1 cellular context compared by ENCODE assay signal in genomic region chr20:13839421-13840092, GRCh38.
TF ChIP-seq lines count a peak whose summit lies in the region.

No MANE protein-coding gene starts in this region.

TF ChIP-seq in GM23338, 12 proteins besides CTCF, POLR2A, EP300 and RAD21 (continued from another document):
- TF ChIP-seq, protein P1, sequence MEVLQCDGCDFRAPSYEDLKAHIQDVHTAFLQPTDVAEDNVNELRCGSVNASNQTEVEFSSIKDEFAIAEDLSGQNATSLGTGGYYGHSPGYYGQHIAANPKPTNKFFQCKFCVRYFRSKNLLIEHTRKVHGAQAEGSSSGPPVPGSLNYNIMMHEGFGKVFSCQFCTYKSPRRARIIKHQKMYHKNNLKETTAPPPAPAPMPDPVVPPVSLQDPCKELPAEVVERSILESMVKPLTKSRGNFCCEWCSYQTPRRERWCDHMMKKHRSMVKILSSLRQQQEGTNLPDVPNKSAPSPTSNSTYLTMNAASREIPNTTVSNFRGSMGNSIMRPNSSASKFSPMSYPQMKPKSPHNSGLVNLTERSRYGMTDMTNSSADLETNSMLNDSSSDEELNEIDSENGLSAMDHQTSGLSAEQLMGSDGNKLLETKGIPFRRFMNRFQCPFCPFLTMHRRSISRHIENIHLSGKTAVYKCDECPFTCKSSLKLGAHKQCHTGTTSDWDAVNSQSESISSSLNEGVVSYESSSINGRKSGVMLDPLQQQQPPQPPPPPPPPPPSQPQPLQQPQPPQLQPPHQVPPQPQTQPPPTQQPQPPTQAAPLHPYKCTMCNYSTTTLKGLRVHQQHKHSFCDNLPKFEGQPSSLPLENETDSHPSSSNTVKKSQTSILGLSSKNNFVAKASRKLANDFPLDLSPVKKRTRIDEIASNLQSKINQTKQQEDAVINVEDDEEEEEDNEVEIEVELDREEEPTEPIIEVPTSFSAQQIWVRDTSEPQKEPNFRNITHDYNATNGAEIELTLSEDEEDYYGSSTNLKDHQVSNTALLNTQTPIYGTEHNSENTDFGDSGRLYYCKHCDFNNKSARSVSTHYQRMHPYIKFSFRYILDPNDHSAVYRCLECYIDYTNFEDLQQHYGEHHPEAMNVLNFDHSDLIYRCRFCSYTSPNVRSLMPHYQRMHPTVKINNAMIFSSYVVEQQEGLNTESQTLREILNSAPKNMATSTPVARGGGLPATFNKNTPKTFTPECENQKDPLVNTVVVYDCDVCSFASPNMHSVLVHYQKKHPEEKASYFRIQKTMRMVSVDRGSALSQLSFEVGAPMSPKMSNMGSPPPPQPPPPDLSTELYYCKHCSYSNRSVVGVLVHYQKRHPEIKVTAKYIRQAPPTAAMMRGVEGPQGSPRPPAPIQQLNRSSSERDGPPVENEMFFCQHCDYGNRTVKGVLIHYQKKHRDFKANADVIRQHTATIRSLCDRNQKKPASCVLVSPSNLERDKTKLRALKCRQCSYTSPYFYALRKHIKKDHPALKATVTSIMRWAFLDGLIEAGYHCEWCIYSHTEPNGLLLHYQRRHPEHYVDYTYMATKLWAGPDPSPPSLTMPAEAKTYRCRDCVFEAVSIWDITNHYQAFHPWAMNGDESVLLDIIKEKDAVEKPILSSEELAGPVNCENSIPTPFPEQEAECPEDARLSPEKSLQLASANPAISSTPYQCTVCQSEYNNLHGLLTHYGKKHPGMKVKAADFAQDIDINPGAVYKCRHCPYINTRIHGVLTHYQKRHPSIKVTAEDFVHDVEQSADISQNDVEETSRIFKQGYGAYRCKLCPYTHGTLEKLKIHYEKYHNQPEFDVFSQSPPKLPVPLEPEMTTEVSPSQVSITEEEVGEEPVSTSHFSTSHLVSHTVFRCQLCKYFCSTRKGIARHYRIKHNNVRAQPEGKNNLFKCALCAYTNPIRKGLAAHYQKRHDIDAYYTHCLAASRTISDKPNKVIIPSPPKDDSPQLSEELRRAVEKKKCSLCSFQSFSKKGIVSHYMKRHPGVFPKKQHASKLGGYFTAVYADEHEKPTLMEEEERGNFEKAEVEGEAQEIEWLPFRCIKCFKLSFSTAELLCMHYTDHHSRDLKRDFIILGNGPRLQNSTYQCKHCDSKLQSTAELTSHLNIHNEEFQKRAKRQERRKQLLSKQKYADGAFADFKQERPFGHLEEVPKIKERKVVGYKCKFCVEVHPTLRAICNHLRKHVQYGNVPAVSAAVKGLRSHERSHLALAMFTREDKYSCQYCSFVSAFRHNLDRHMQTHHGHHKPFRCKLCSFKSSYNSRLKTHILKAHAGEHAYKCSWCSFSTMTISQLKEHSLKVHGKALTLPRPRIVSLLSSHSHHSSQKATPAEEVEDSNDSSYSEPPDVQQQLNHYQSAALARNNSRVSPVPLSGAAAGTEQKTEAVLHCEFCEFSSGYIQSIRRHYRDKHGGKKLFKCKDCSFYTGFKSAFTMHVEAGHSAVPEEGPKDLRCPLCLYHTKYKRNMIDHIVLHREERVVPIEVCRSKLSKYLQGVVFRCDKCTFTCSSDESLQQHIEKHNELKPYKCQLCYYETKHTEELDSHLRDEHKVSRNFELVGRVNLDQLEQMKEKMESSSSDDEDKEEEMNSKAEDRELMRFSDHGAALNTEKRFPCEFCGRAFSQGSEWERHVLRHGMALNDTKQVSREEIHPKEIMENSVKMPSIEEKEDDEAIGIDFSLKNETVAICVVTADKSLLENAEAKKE (CRISPR knock-in tag; IDR thresholded peaks at IDR 0.05) = no peak
- TF ChIP-seq EZH2 (IDR thresholded peaks at IDR 0.05; ENCODE audit: low read depth, unreplicated experiment) (no peak), ZNF331 (CRISPR knock-in tag; IDR thresholded peaks at IDR 0.05; ENCODE audit: low read depth) (no peak), POLR2AphosphoS5 (IDR thresholded peaks at IDR 0.05; ENCODE audit: low read depth) (no peak)
- TF ChIP-seq, protein P2, sequence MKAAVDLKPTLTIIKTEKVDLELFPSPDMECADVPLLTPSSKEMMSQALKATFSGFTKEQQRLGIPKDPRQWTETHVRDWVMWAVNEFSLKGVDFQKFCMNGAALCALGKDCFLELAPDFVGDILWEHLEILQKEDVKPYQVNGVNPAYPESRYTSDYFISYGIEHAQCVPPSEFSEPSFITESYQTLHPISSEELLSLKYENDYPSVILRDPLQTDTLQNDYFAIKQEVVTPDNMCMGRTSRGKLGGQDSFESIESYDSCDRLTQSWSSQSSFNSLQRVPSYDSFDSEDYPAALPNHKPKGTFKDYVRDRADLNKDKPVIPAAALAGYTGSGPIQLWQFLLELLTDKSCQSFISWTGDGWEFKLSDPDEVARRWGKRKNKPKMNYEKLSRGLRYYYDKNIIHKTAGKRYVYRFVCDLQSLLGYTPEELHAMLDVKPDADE (IDR thresholded peaks at IDR 0.05) = no peak
- TF ChIP-seq, protein P3, sequence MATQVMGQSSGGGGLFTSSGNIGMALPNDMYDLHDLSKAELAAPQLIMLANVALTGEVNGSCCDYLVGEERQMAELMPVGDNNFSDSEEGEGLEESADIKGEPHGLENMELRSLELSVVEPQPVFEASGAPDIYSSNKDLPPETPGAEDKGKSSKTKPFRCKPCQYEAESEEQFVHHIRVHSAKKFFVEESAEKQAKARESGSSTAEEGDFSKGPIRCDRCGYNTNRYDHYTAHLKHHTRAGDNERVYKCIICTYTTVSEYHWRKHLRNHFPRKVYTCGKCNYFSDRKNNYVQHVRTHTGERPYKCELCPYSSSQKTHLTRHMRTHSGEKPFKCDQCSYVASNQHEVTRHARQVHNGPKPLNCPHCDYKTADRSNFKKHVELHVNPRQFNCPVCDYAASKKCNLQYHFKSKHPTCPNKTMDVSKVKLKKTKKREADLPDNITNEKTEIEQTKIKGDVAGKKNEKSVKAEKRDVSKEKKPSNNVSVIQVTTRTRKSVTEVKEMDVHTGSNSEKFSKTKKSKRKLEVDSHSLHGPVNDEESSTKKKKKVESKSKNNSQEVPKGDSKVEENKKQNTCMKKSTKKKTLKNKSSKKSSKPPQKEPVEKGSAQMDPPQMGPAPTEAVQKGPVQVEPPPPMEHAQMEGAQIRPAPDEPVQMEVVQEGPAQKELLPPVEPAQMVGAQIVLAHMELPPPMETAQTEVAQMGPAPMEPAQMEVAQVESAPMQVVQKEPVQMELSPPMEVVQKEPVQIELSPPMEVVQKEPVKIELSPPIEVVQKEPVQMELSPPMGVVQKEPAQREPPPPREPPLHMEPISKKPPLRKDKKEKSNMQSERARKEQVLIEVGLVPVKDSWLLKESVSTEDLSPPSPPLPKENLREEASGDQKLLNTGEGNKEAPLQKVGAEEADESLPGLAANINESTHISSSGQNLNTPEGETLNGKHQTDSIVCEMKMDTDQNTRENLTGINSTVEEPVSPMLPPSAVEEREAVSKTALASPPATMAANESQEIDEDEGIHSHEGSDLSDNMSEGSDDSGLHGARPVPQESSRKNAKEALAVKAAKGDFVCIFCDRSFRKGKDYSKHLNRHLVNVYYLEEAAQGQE (IDR thresholded peaks at IDR 0.05; ENCODE audit: unreplicated experiment) = no peak
